ENCODE assay signal across 7 cellular contexts in genomic region chr14:103522649-103523582, GRCh38. TPM values are rescaled to one million over a fixed set of nuclear protein-coding genes. Genes with fewer than 3 reads are reported as not detected.
DNase-seq lines count a peak whose midpoint lies in the region; ATAC-seq and TF ChIP-seq lines count a peak whose summit lies in the region.

CKB (minus strand) TSS chr14:103522830; CDS start chr14:103522493, 337 bp downstream.

- H3K4me3 ChIP-seq in GM08714 (ENCODE audit: low read length) (peak within 1 kb of the TSS; percentile 44), WI38 (ENCODE audit: low read depth, low read length) (peak within 1 kb of the TSS; percentile 53), fibroblast of mammary gland (ENCODE audit: control insufficient read depth, low read depth, low read length) (peak within 1 kb of the TSS; percentile 7)

- ATAC-seq in GM21528 (IDR thresholded peaks at IDR 0.05; ENCODE audit: low FRiP score, unreplicated experiment) = no peak
- ATAC-seq in HG02571 (IDR thresholded peaks at IDR 0.05; ENCODE audit: unreplicated experiment) = no peak

- DNase-seq in NCI-H146 (lab: John Stamatoyannopoulos, UW) (peak; percentile 91), fibroblast of mammary gland (ENCODE audit: low read depth) (no peak), myocyte (ENCODE audit: low read depth) (peak; percentile 73)

- no peak for TF ChIP-seq CTCF in WI38 (IDR thresholded peaks at IDR 0.05; ENCODE audit: low read depth, low read length)
- no peak for TF ChIP-seq CTCF in fibroblast of mammary gland (conservative IDR thresholded peaks at IDR 0.05; ENCODE audit: control insufficient read depth, insufficient read depth, low read depth, low read length)

RNA-seq across cellular contexts. Expression of gene CKB, which starts in this region (rescaled TPM):
- total RNA-seq in myocyte = 1,659 and 1,729 TPM in 2 replicates
- polyA plus RNA-seq in myocyte (2012) = 486 TPM
